17 cellular contexts compared by ENCODE assay signal in the genomic region with DNA sequence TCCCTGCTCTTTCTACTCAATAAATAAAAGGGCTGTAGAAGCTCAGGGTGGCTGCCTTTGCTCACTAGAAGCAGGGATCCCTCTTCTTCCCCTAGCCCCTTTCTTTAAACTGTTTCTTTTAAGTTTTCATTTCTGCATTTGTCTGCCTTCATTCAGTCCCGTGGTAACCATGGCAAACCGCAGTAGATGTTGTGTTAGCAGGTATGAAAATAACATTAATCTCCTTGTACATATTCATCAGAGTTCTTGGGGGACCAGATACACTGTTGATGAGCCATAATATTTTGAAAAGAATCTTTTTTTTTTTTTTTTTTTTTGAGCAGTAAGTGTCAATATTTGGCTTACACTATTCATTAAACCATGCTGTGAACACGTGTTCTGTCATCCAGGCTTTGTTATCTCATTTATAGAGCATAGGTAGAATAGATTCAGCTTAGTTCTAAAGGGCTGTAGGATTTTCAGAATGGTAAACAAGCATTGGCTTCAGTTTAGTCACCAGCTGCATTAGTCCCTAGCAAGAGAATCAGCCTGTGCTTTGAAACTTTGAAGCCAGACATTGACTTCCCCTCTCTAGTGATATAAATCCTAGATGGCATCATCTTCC. TPM values are rescaled to one million over a fixed set of nuclear protein-coding genes. Genes with fewer than 3 reads are reported as not detected.
DNase-seq lines count a peak whose midpoint lies in the region; ATAC-seq, FAIRE-seq and TF ChIP-seq lines count a peak whose summit lies in the region.
"Had no signal": no experiment of that assay in that cellular context is flagged by ENCODE, and none has a peak within 500 bp of the region (broad histone marks: within the 10 kb centered on the region; RNA-seq: fewer than 3 reads in every experiment).

No MANE protein-coding gene starts in this region.

- no peak for TF ChIP-seq CTCF in kidney (IDR thresholded peaks at IDR 0.05; ENCODE audit: borderline replicate concordance, extremely low read depth, insufficient read depth)

- peaks cover 16% of the 10 kb centered on the region for H3K36me3 Mint-ChIP-seq in natural killer cell treated with Interleukin-12 subunit alpha and Interleukin-12 subunit beta and Interleukin-15 and Interleukin-18, amount 100 ng/mL, for 72 hours

- H3K9me3 Mint-ChIP-seq in natural killer cell treated with Interleukin-12 subunit alpha and Interleukin-12 subunit beta and Interleukin-15 and Interleukin-18, amount 100 ng/mL, for 72 hours = peaks cover 10% of the 10 kb centered on the region

- H3K9ac ChIP-seq in kidney (ENCODE audit: low read length in 2 of 2) = no peak overlapping the region

- no peaks in the 10 kb centered on the region for H3K9me3 ChIP-seq in kidney (ENCODE audit: control insufficient read depth in 1 of 2, low read length in 2 of 2)
- H3K9me3 ChIP-seq: right lobe of liver had no signal

- peak overlapping the region; percentile 50 for H3K4me3 Mint-ChIP-seq in natural killer cell treated with Interleukin-12 subunit alpha and Interleukin-12 subunit beta and Interleukin-15 and Interleukin-18, amount 100 ng/mL, for 72 hours
- H3K4me3 Mint-ChIP-seq: dendritic cell treated with granulocyte-macrophage colony-stimulating factor and Interleukin-4, amounts not matched to agents 40 ng/mL and 50 ng/mL, for 4 days had no signal

- H3K4me1 Mint-ChIP-seq in natural killer cell treated with Interleukin-12 subunit alpha and Interleukin-12 subunit beta and Interleukin-15 and Interleukin-18, amount 100 ng/mL, for 72 hours (ENCODE audit: low read depth in 2 of 2) = peaks cover 30 to 41% of the 10 kb centered on the region in 2 donors

- ATAC-seq in HG02678 (IDR thresholded peaks at IDR 0.05; ENCODE audit: unreplicated experiment) = peak; percentile 38
- no peak for ATAC-seq in natural killer cell treated with Interleukin-12 subunit alpha and Interleukin-12 subunit beta and Interleukin-15 and Interleukin-18, amount 100 ng/mL, for 72 hours
- no peak for ATAC-seq in HG02642 (IDR thresholded peaks at IDR 0.05; ENCODE audit: poor library complexity, unreplicated experiment)

- no peak overlapping the region for H3K27ac ChIP-seq in kidney (ENCODE audit: low read depth in 2 of 2, low read length in 2 of 2)
- H3K27ac ChIP-seq: 22Rv1, right lobe of liver, thoracic aorta had no signal

- no peaks in the 10 kb centered on the region for H3K36me3 ChIP-seq in kidney (ENCODE audit: control insufficient read depth in 1 of 2, insufficient read depth in 2 of 2, low read length in 2 of 2)
- H3K36me3 ChIP-seq: right lobe of liver, thoracic aorta had no signal

- H3K27ac Mint-ChIP-seq in natural killer cell treated with Interleukin-12 subunit alpha and Interleukin-12 subunit beta and Interleukin-15 and Interleukin-18, amount 100 ng/mL, for 72 hours = no peak overlapping the region
- H3K27ac Mint-ChIP-seq: dendritic cell treated with granulocyte-macrophage colony-stimulating factor and Interleukin-4, amounts not matched to agents 40 ng/mL and 50 ng/mL, for 4 days had no signal

- DNase-seq in DMS153 (lab: John Stamatoyannopoulos, UW) (peak; percentile 37), DMS153 treated with DMSO at 0.1 percent for 48 hours (lab: John Stamatoyannopoulos, UW; ENCODE audit: unreplicated experiment) (no peak), NCI-H69 (lab: John Stamatoyannopoulos, UW) (peak; percentile 6), kidney (no peak), NCI-H187 treated with DMSO at 0.1 percent for 48 hours (lab: John Stamatoyannopoulos, UW) (no peak)
- no peak for DNase-seq in natural killer cell treated with Interleukin-12 subunit alpha and Interleukin-12 subunit beta and Interleukin-15 and Interleukin-18, amount 100 ng/mL, for 72 hours (ENCODE audit: low spot score)
- DNase-seq: activated CD8-positive, alpha-beta memory T cell treated with anti-CD3 and anti-CD28 coated beads, Interleukin-2, amount 50 U/mL, for 4 hours; DMS79; NCI-H2171; right lobe of liver; T-helper 9 cell had no signal

- no peak for FAIRE-seq in kidney (lab: Jason Lieb, UNC)
- FAIRE-seq: RCC 7860 had no signal

- no peaks in the 10 kb centered on the region for H3K4me1 ChIP-seq in kidney (ENCODE audit: control insufficient read depth in 1 of 2, insufficient read depth in 1 of 2, low read depth in 1 of 2, low read length in 2 of 2)
- H3K4me1 ChIP-seq: right lobe of liver had no signal

- H3K27me3 Mint-ChIP-seq in natural killer cell treated with Interleukin-12 subunit alpha and Interleukin-12 subunit beta and Interleukin-15 and Interleukin-18, amount 100 ng/mL, for 72 hours = peaks cover 0 to 18% of the 10 kb centered on the region in 2 donors

- H3K4me3 ChIP-seq in kidney (ENCODE audit: low read length in 2 of 2) = no peak overlapping the region
- H3K4me3 ChIP-seq: right lobe of liver, thoracic aorta had no signal

- intact Hi-C loops in kidney (cut with DNase I) = no loop called here

RNA-seq across cellular contexts. Expression of a gene that starts 59.3 kb away (rescaled TPM):
- 1 to 10 TPM; 2.1 to 2.6 TPM for total RNA-seq in natural killer cell treated with Interleukin-12 subunit alpha and Interleukin-12 subunit beta and Interleukin-15 and Interleukin-18, amount 100 ng/mL, for 72 hours
- 26.2 TPM for total RNA-seq in kidney
- polyA plus RNA-seq in kidney (ENCODE audit: insufficient read depth, low read depth, low replicate concordance) = 10.6 TPM

Comparison
In these comparisons a context has a peak if more than half of its experiments do, and no peak if none do; other contexts are left out.
1. DNase-seq: peak in DMS153 (single experiment) and NCI-H69 (single experiment); none in DMS153 treated with DMSO at 0.1 percent for 48 hours (single experiment), natural killer cell treated with Interleukin-12 subunit alpha and Interleukin-12 subunit beta and Interleukin-15 and Interleukin-18, amount 100 ng/mL, for 72 hours (single experiment), kidney (single experiment) and NCI-H187 treated with DMSO at 0.1 percent for 48 hours (single experiment).